ENCODE assay signal across 21 cellular contexts in genomic region chr14:38243696-38244250, GRCh38. TPM values are rescaled to one million over a fixed set of nuclear protein-coding genes. Genes with fewer than 3 reads are reported as not detected.
"Had no signal": no experiment of that assay in that cellular context is flagged by ENCODE, and none has a peak within 500 bp of the region (broad histone marks: within the 10 kb centered on the region; RNA-seq: fewer than 3 reads in every experiment).

No MANE protein-coding gene starts in this region.

- H3K9me3 ChIP-seq: heart right ventricle, psoas muscle, right lobe of liver, tibial artery, upper lobe of left lung, uterus had no signal

- DNase-seq: effector CD4-positive, alpha-beta T cell; endodermal cell; heart right ventricle; hypothalamus; kidney glomerular epithelial cell; mammary epithelial cell; naive thymus-derived CD4-positive, alpha-beta T cell; nephron progenitor cell; psoas muscle; retina; right lobe of liver; stimulated activated CD4-positive, alpha-beta T cell treated with anti-CD3 and anti-CD28 coated beads, Interleukin-4, amount 100 ng/mL, for 1 hour; stimulated activated CD8-positive, alpha-beta memory T cell treated with anti-CD3 and anti-CD28 coated beads, Interleukin-4, amount 100 ng/mL, for 48 hours; stimulated activated naive CD8-positive, alpha-beta T cell treated with anti-CD3 and anti-CD28 coated beads, Interleukin-15, Interleukin-2, amounts not matched to agents 100 U/mL and 50 U/mL, for 24 hours; tibial artery; upper lobe of left lung; uterus had no signal

- ATAC-seq: heart right ventricle; naive thymus-derived CD4-positive, alpha-beta T cell; psoas muscle; right lobe of liver; stimulated activated effector memory CD8-positive, alpha-beta T cell treated with anti-CD3 and anti-CD28 coated beads, Interleukin-12 subunit alpha, Interleukin-12 subunit beta, amount 100 ng/mL, for 72 hours; stimulated activated naive CD8-positive, alpha-beta T cell treated with anti-CD3 and anti-CD28 coated beads, Interleukin-15, Interleukin-2, amounts not matched to agents 100 U/mL and 50 U/mL, for 24 hours had no signal

- H3K4me3 ChIP-seq: heart right ventricle, psoas muscle, right lobe of liver, tibial artery, upper lobe of left lung, uterus had no signal

- H3K27me3 ChIP-seq: heart right ventricle, right lobe of liver, tibial artery, upper lobe of left lung, uterus had no signal

- H3K27ac ChIP-seq: heart right ventricle, parathyroid adenoma, psoas muscle, right lobe of liver, tibial artery, upper lobe of left lung, uterus had no signal

- H3K4me1 ChIP-seq: parathyroid adenoma, psoas muscle, right lobe of liver, tibial artery, upper lobe of left lung, uterus had no signal

- H3K36me3 ChIP-seq: heart right ventricle, right lobe of liver, tibial artery, upper lobe of left lung, uterus had no signal

RNA-seq across cellular contexts. Expression of gene CLEC14A, which starts 12.1 kb away (rescaled TPM):
- total RNA-seq: mammary epithelial cell; mononuclear cell; naive thymus-derived CD4-positive, alpha-beta T cell had no signal

RNA-seq across cellular contexts. Expression of gene SSTR1, which starts 36.1 kb away (rescaled TPM):
- total RNA-seq: dermis microvascular lymphatic vessel endothelial cell; mononuclear cell; naive thymus-derived CD4-positive, alpha-beta T cell had no signal
